ENCODE assay signal across 23 cellular contexts in genomic region chr12:80015660-80016059, GRCh38.
"Had no signal": no experiment of that assay in that cellular context is flagged by ENCODE, and none has a peak within 500 bp of the region (broad histone marks: within the 10 kb centered on the region; RNA-seq: fewer than 3 reads in every experiment).

No MANE protein-coding gene starts in this region.

- H3K36me3 ChIP-seq: brain microvascular endothelial cell, cardiac muscle cell, MG63, WERI-Rb-1 had no signal

- FAIRE-seq: RCC 7860 had no signal

- H3K27ac ChIP-seq: brain microvascular endothelial cell, cardiac muscle cell, KMS-11, WERI-Rb-1 had no signal

- ATAC-seq: activated CD4-positive, alpha-beta T cell treated with anti-CD3 and anti-CD28 coated beads for 36 hours; activated T-helper 17 cell treated with anti-CD3 and anti-CD28 coated beads, Interleukin-2, amount 50 U/mL, for 72 hours; PC-3 had no signal

- H3K9ac ChIP-seq: KMS-11 had no signal

- DNase-seq: activated CD4-positive, alpha-beta memory T cell treated with anti-CD3 and anti-CD28 coated beads, Interleukin-2, amount 10 ng/mL, durations not matched to agents 7 days and 5 days; activated CD4-positive, alpha-beta T cell treated with anti-CD3 and anti-CD28 coated beads for 36 hours; activated CD4-positive, alpha-beta T cell treated with anti-CD3 and anti-CD28 coated beads, Interleukin-2, amount 50 U/mL, for 1 hour; activated gamma-delta T cell; activated naive CD4-positive, alpha-beta T cell treated with anti-CD3 and anti-CD28 coated beads for 36 hours; activated T-cell treated with anti-CD3 and anti-CD28 coated beads for 4 hours; activated T-cell treated with anti-CD3 and anti-CD28 coated beads, Interleukin-2, amount 50 U/mL, for 48 hours; brain microvascular endothelial cell; MG63; NCI-H1105 treated with DMSO at 0.1 percent for 48 hours; NCI-H1436 treated with DMSO at 0.1 percent for 48 hours; NCI-H187; NCI-H2081; NCI-H510A treated with DMSO at 0.1 percent for 48 hours; NCI-H69; PC-3; SHP77 treated with DMSO at 0.1 percent for 48 hours; T-helper 1 cell; WERI-Rb-1 had no signal

- H3K4me2 ChIP-seq: KMS-11 had no signal

- H3K4me3 ChIP-seq: cardiac muscle cell, MG63 had no signal

- H3K27me3 ChIP-seq: brain microvascular endothelial cell, cardiac muscle cell, MG63 had no signal
